In the genomic region with DNA sequence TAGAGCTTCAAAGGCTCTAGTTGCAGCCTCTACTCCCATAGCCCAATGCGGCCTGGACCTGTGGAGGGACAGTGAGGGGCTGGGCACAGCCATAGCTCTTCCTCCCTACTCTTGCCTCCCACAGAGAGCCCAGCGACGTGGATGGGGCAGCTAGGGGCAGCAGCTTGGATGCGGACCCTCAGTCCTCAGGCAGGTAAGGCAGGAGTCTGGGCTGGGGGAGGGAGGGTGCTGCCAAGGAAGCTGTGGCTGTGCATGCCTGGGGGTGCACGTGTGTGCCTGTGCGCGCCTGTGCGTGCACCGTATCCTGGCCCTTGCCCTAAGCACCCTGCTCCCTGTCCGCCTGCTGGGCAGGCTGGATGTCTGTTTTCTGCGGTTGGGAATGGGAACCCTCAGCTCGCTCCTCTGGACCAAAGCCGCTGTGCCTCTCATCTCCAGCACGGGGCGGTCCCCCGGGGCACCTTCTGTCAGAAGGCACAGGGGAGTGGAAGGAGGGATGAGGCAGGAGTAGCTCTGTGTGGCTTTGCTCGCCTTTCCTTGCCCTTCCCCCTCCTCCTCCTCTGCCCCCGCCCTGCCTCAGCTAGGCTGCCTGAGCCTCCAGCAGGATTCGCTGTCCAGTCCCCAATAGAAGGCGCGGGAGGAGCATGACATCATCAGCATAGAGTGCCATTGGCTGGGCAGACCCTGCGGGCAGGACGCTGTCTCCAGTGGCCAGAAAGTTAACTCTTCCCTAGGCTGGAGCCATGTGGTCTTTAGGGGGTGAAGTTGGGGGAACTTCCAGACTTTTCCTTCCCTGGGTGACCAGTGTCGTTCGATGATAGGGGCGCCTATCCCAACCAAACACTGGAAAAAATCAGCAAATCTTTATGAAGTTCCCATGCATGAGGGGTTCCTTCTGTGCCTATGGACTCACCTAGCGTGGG, we compare ENCODE assay signal across 8 cellular contexts. TPM values are rescaled to one million over a fixed set of nuclear protein-coding genes. Genes with fewer than 3 reads are reported as not detected.
DNase-seq lines count a peak whose midpoint lies in the region; ATAC-seq, FAIRE-seq and TF ChIP-seq lines count a peak whose summit lies in the region.

No MANE protein-coding gene starts in this region.

- H2BK5ac ChIP-seq in mesendoderm (ENCODE audit: low read length), result no peak overlapping the region

- no peak overlapping the region for H2BK15ac ChIP-seq in mesendoderm (replicated peaks; ENCODE audit: low read depth)

- H3K4ac ChIP-seq in mesendoderm (ENCODE audit: low read depth, low read length), result no peak overlapping the region

- H3K36me3 ChIP-seq in esophagus muscularis mucosa, result no peaks in the 10 kb centered on the region
- H3K36me3 ChIP-seq in mesendoderm (ENCODE audit: control insufficient read depth, insufficient read depth, low read length), result no peaks in the 10 kb centered on the region
- no peaks in the 10 kb centered on the region for H3K36me3 ChIP-seq in thyroid gland

- 10% methylated on average over 20 of the region's 27 CpGs for WGBS in esophagus muscularis mucosa
- no CpG with 5 or more reads among the region's 27 CpGs for WGBS in mesendoderm (ENCODE audit: extremely low coverage, insufficient coverage, low lambda C conversion rate)
- 10 to 13% methylated on average over 19 of the region's 27 CpGs for WGBS in thyroid gland, 2 donors

- H3K27ac ChIP-seq in esophagus muscularis mucosa (replicated peaks in 1 of 4) (peak overlapping the region; percentile 54 to 70 (median 60)), mesendoderm (ENCODE audit: low read depth, low read length) (no peak overlapping the region), thyroid gland (peak overlapping the region in 1 of 3 donors; percentile 51)

- DNase-seq in 8988T (peak; percentile 98), NCI-H146 treated with DMSO at 0.1 percent for 48 hours (lab: John Stamatoyannopoulos, UW; ENCODE audit: unreplicated experiment) (peak; percentile 90), esophagus muscularis mucosa (ENCODE audit: extremely low spot score) (peak; percentile 97), mesendoderm (peak; percentile 99), thyroid gland (peak; percentile 94 to 96)

- H3K56ac ChIP-seq in mesendoderm (ENCODE audit: low read length), result peak overlapping the region; percentile 88

- H3K23ac ChIP-seq in mesendoderm (ENCODE audit: low read length), result no peak overlapping the region

- intact Hi-C loops in esophagus muscularis mucosa (cut with DNase I), result no loop called here
- intact Hi-C loops in thyroid gland (cut with DNase I), result no loop called here

- no peak for TF ChIP-seq EP300 in esophagus muscularis mucosa (IDR thresholded peaks at IDR 0.05)

- no peak overlapping the region for H2AK5ac ChIP-seq in mesendoderm (ENCODE audit: low read length)

- FAIRE-seq in G401.6 (lab: Jason Lieb, UNC) (peak; percentile 99), TTC549 (lab: Jason Lieb, UNC) (peak; percentile 97)

- TF ChIP-seq CTCF in esophagus muscularis mucosa (IDR thresholded peaks at IDR 0.05) (peak in 2 of 3 experiments; percentile 5 to 20), thyroid gland (IDR thresholded peaks at IDR 0.05) (peak in 2 of 6 experiments; percentile 31 to 51)

- no peak overlapping the region for H2BK120ac ChIP-seq in mesendoderm (ENCODE audit: low read depth, low read length)

- no peaks in the 10 kb centered on the region for H3K79me1 ChIP-seq in mesendoderm (ENCODE audit: low read length)

- H3K4me3 ChIP-seq in esophagus muscularis mucosa, result peak overlapping the region; percentile 49 to 57 (median 52)
- no peak overlapping the region for H3K4me3 ChIP-seq in mesendoderm (ENCODE audit: low read length)
- no peak overlapping the region for H3K4me3 ChIP-seq in thyroid gland (replicated peaks in 1 of 3)

- H3K9me3 ChIP-seq in esophagus muscularis mucosa (no peaks in the 10 kb centered on the region), thyroid gland (no peaks in the 10 kb centered on the region)

- no peaks in the 10 kb centered on the region for H3K79me2 ChIP-seq in mesendoderm (ENCODE audit: control insufficient read depth, insufficient read depth, low read length)

- no peak for TF ChIP-seq POLR2A in esophagus muscularis mucosa (IDR thresholded peaks at IDR 0.05; ENCODE audit: low read depth)
- TF ChIP-seq POLR2A in thyroid gland (IDR thresholded peaks at IDR 0.05), result peak in 1 of 2 donors; percentile 41

- no peak overlapping the region for H3K18ac ChIP-seq in mesendoderm (ENCODE audit: low read length)

- peak overlapping the region; percentile 69 for H3K4me2 ChIP-seq in mesendoderm (ENCODE audit: low read length)

- H3K9ac ChIP-seq in mesendoderm (ENCODE audit: low read length), result peak overlapping the region; percentile 62

- H4K8ac ChIP-seq in mesendoderm (ENCODE audit: low read depth, low read length), result no peak overlapping the region

- no peak for ATAC-seq in GM18867 (IDR thresholded peaks at IDR 0.05; ENCODE audit: unreplicated experiment)

- H3K4me1 ChIP-seq in esophagus muscularis mucosa (peaks cover 50 to 95% (median 80%) of the 10 kb centered on the region in 4 donors), mesendoderm (ENCODE audit: control insufficient read depth, low read depth, low read length) (peaks cover 19% of the 10 kb centered on the region), thyroid gland (peaks cover 16 to 49% of the 10 kb centered on the region in 2 donors)

- no peak overlapping the region for H4K5ac ChIP-seq in mesendoderm (ENCODE audit: low read length)

- H3K27me3 ChIP-seq in esophagus muscularis mucosa (peaks cover 5 to 55% (median 14%) of the 10 kb centered on the region in 4 donors), mesendoderm (ENCODE audit: insufficient read depth, low read length, poor library complexity) (peaks cover 1% of the 10 kb centered on the region), thyroid gland (no peaks in the 10 kb centered on the region)

RNA-seq across cellular contexts. Expression of gene PRCD, which starts 0.8 kb away (rescaled TPM):
- 1 to 10 TPM; 1.2 to 5.1 (median 3.8) TPM for total RNA-seq in esophagus muscularis mucosa
- polyA plus RNA-seq in mesendoderm (2013, experiment 1 of 2), result 0.59 TPM
- 0.55 TPM for polyA plus RNA-seq in mesendoderm (2013, experiment 2 of 2)
- total RNA-seq in thyroid gland, result 1 to 10 TPM; 1.5 to 8.3 (median 4.2) TPM

RNA-seq across cellular contexts. Expression of gene CYGB, which starts 3.1 kb away (rescaled TPM):
- total RNA-seq in esophagus muscularis mucosa, result 10 to 100 TPM; 10.8 to 23.5 (median 20.7) TPM
- polyA plus RNA-seq in mesendoderm (2013, experiment 1 of 2), result 0.88 TPM
- 0.88 TPM for polyA plus RNA-seq in mesendoderm (2013, experiment 2 of 2)
- 10 to 100 TPM; 14.7 to 32.3 (median 25.6) TPM for total RNA-seq in thyroid gland

RNA-seq across cellular contexts. Expression of gene RHBDF2, which starts 39.4 kb away (rescaled TPM):
- 10 to 100 TPM; 12.9 to 22.5 (median 15.4) TPM for total RNA-seq in esophagus muscularis mucosa
- 12.3 TPM for polyA plus RNA-seq in mesendoderm (2013, experiment 1 of 2)
- polyA plus RNA-seq in mesendoderm (2013, experiment 2 of 2), result 11.8 TPM
- 10 to 100 TPM; 16.4 to 31.1 (median 22.1) TPM for total RNA-seq in thyroid gland

RNA-seq across cellular contexts. Expression of gene ST6GALNAC2, which starts 45.0 kb away (rescaled TPM):
- total RNA-seq in esophagus muscularis mucosa (10 to 100 TPM in 2 of 4 donors, 1 to 10 TPM in 2; 8.7 to 17.8 (median 13.3) TPM), thyroid gland (10 to 100 TPM; 32.7 to 65.4 (median 42.6) TPM)
- polyA plus RNA-seq in mesendoderm (2013, experiment 1 of 2), result 0.04 TPM
- 0.04 TPM for polyA plus RNA-seq in mesendoderm (2013, experiment 2 of 2)

Comparison
In these comparisons a context has a peak if more than half of its experiments do, and no peak if none do; other contexts are left out.
1. H3K4me3 ChIP-seq: peak in esophagus muscularis mucosa (4 of 4); none in mesendoderm (single experiment) and thyroid gland (0 of 3).
2. Peak in every context shown above with its lines, with median percentiles within 50 percentile points of each other: DNase-seq.